Comparison of ENCODE assay signal across 8 cellular contexts in the genomic region with DNA sequence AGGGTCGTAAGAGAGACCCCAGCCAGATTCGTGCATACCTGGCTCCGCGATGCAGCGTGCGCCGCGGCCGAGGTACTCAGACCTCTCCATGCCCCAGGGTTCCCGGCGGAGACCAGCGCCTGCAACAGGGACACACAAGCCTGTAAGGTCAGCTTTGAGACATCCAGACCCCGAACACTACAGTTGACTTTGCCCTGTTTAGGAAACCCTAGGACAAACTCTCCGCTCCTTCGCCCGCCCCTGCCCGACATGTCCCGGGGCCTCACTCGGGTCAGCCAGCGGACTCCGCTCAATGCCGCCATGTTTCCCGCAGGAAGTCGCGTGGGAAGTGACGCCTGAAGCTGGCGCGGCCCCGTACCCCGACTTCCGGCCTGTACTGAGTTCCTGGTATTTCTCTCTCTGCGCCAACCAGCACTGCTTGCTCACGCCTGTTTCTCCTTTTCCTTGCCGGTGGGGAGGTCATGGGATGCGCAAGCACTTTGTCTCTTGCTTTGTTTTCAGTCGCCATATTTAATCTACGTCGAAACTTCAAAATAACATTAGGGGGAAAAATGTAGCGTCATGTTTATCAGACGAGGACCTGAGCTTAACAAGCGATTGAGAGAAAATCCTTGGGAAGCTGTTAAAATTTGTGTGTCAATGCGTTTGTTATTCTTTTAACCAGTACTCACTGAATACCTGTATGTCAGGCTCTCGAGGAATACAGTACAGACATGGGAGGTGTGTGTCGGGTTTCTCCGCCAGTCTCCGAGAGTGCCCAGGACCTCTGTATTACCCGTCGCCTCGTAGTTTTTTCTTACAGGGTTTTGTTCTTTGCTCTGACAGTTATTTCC. TPM values are rescaled to one million over a fixed set of nuclear protein-coding genes. Genes with fewer than 3 reads are reported as not detected.
DNase-seq lines count a peak whose midpoint lies in the region; ATAC-seq and TF ChIP-seq lines count a peak whose summit lies in the region.

A gene (minus strand): TSS at position 330 of the 833 bp plus-strand sequence. CDS start 28 bp downstream, at position 302.

- H4K20me1 ChIP-seq in DND-41 (ENCODE audit: insufficient read depth, low read length) (peaks cover 26% of the 10 kb centered on the region), GM23248 (ENCODE audit: insufficient read depth) (no peaks in the 10 kb centered on the region)

- peak within 1 kb of the TSS; percentile 42 to 88 for H3K4me3 ChIP-seq in DND-41 (ENCODE audit: low read depth in 1 of 2, low read length in 2 of 2)
- peak within 1 kb of the TSS; percentile 75 for H3K4me3 ChIP-seq in GM23248
- peak within 1 kb of the TSS; percentile 82 for H3K4me3 ChIP-seq in LNCaP clone FGC (ENCODE audit: low read depth, low read length)
- peak within 1 kb of the TSS; percentile 53 for H3K4me3 ChIP-seq in RWPE2 (ENCODE audit: severe bottlenecking)
- H3K4me3 ChIP-seq in fibroblast of mammary gland (ENCODE audit: control insufficient read depth, low read depth, low read length), result peak within 1 kb of the TSS; percentile 97

- H3K9me2 ChIP-seq in GM23248 (ENCODE audit: insufficient read depth), result no peaks in the 10 kb centered on the region

- peak within 1 kb of the TSS; percentile 92 for H3K4me3 Mint-ChIP-seq in activated T-helper 2 cell treated with anti-CD3 and anti-CD28 coated beads, Interferon-gamma antibody, Interleukin-2, Interleukin-4, amounts not matched to agents 10 μg/mL and 5 μg/mL and 100 μg/mL, durations not matched to agents 14 hours and 24 hours and 36 hours (ENCODE audit: low read depth)
- H3K4me3 Mint-ChIP-seq in natural killer cell, result peak within 1 kb of the TSS; percentile 99

- H3K9me3 ChIP-seq in DND-41 (ENCODE audit: insufficient read depth, low read length, severe bottlenecking) (no peaks in the 10 kb centered on the region), GM23248 (ENCODE audit: low read depth) (no peaks in the 10 kb centered on the region), RWPE2 (ENCODE audit: severe bottlenecking) (no peaks in the 10 kb centered on the region)

- H3K27me3 Mint-ChIP-seq in activated T-helper 2 cell treated with anti-CD3 and anti-CD28 coated beads, Interferon-gamma antibody, Interleukin-2, Interleukin-4, amounts not matched to agents 10 μg/mL and 5 μg/mL and 100 μg/mL, durations not matched to agents 14 hours and 24 hours and 36 hours (ENCODE audit: low read depth), result peaks cover 4% of the 10 kb centered on the region
- H3K27me3 Mint-ChIP-seq in natural killer cell (ENCODE audit: low read depth in 2 of 2), result peaks cover 0 to 6% of the 10 kb centered on the region in 2 donors

- H3K27ac Mint-ChIP-seq in activated T-helper 2 cell treated with anti-CD3 and anti-CD28 coated beads, Interferon-gamma antibody, Interleukin-2, Interleukin-4, amounts not matched to agents 10 μg/mL and 5 μg/mL and 100 μg/mL, durations not matched to agents 14 hours and 24 hours and 36 hours, result peak within 1 kb of the TSS; percentile 95
- H3K27ac Mint-ChIP-seq in natural killer cell, result peak within 1 kb of the TSS; percentile 91 to 98

- DNase-seq in DND-41 (peak; percentile 94), GM23248 (peak; percentile 97), LNCaP clone FGC (ENCODE audit: low read depth) (peak; percentile 86), RWPE2 (ENCODE audit: low spot score) (peak; percentile 86), fibroblast of mammary gland (ENCODE audit: low read depth) (peak; percentile 93), natural killer cell (peak; percentile 90)
- peak; percentile 90 for DNase-seq in activated T-helper 2 cell treated with anti-CD3 and anti-CD28 coated beads, Interferon-gamma antibody, Interleukin-2, Interleukin-4, amounts not matched to agents 10 μg/mL and 5 μg/mL and 100 μg/mL, durations not matched to agents 14 hours and 24 hours and 36 hours (ENCODE audit: low spot score)
- DNase-seq in stimulated activated naive CD4-positive, alpha-beta T cell treated with Interleukin-2 at 50 U/mL for 16 hours (lab: John Stamatoyannopoulos, UW), result peak; percentile 91

- H3F3A ChIP-seq in GM23248 (ENCODE audit: insufficient read depth), result peaks cover 11% of the 10 kb centered on the region; the same call in 1 of the 2 replicates

- H3K36me3 ChIP-seq in DND-41 (ENCODE audit: insufficient read depth, low read length), result peaks cover 39% of the 10 kb centered on the region
- peaks cover 7% of the 10 kb centered on the region; the same call in 1 of the 2 replicates for H3K36me3 ChIP-seq in GM23248 (ENCODE audit: low read depth)
- H3K36me3 ChIP-seq in RWPE2 (ENCODE audit: low read depth), result peaks cover 28% of the 10 kb centered on the region

- in situ Hi-C loops in GM23248 (cut with MboI), result no loop called here

- H3K4me2 ChIP-seq in DND-41 (ENCODE audit: insufficient read depth, low read length) (peak within 1 kb of the TSS; percentile 98), GM23248 (ENCODE audit: unreplicated experiment) (peak within 1 kb of the TSS; percentile 98)

- WGBS in GM23248 (ENCODE audit: low coverage in 1 of 2, low lambda C conversion rate in 2 of 2, missing lambda C conversion rate in 2 of 2), 2 experiments, result 6% methylated on average over 48 to 49 of the region's 49 CpGs

- ATAC-seq in DND-41 (ENCODE audit: insufficient read depth, low read depth) (peak; percentile 95), RWPE2 (ENCODE audit: low read depth) (peak; percentile 91), natural killer cell (peak; percentile 96 to 97 (median 97))

- H3K36me3 Mint-ChIP-seq in activated T-helper 2 cell treated with anti-CD3 and anti-CD28 coated beads, Interferon-gamma antibody, Interleukin-2, Interleukin-4, amounts not matched to agents 10 μg/mL and 5 μg/mL and 100 μg/mL, durations not matched to agents 14 hours and 24 hours and 36 hours (ENCODE audit: low read depth), result peaks cover 41% of the 10 kb centered on the region
- H3K36me3 Mint-ChIP-seq in natural killer cell, result peaks cover 10% of the 10 kb centered on the region

- TF ChIP-seq CTCF in DND-41 (IDR thresholded peaks at IDR 0.05; ENCODE audit: borderline replicate concordance, extremely low read depth, low read length, poor library complexity, severe bottlenecking), result no peak
- TF ChIP-seq CTCF in LNCaP clone FGC (IDR thresholded peaks at IDR 0.05; ENCODE audit: control insufficient read depth, extremely low read depth, insufficient read depth), result no peak
- no peak for TF ChIP-seq CTCF in RWPE2 (IDR thresholded peaks at IDR 0.05; ENCODE audit: poor library complexity, severe bottlenecking)
- TF ChIP-seq CTCF in fibroblast of mammary gland (conservative IDR thresholded peaks at IDR 0.05; ENCODE audit: control insufficient read depth, insufficient read depth, low read depth, low read length), result no peak
- no peak for TF ChIP-seq CTCF in natural killer cell (IDR thresholded peaks at IDR 0.05)

- H3K27me3 ChIP-seq in DND-41 (ENCODE audit: insufficient read depth, low read length, poor library complexity) (peaks cover 2% of the 10 kb centered on the region), GM23248 (replicated peaks; ENCODE audit: insufficient read depth) (no peaks in the 10 kb centered on the region), RWPE2 (ENCODE audit: insufficient read depth, poor library complexity, severe bottlenecking) (no peaks in the 10 kb centered on the region)

- H3K4me1 ChIP-seq in DND-41 (ENCODE audit: insufficient read depth, low read length), result peaks cover 29% of the 10 kb centered on the region
- H3K4me1 ChIP-seq in GM23248 (ENCODE audit: insufficient read depth), result peaks cover 6% of the 10 kb centered on the region
- H3K4me1 ChIP-seq in RWPE2 (ENCODE audit: insufficient read depth, poor library complexity, severe bottlenecking), result no peaks in the 10 kb centered on the region

- peak within 1 kb of the TSS; percentile 63 for H3K9ac ChIP-seq in DND-41 (ENCODE audit: low read depth, low read length)
- H3K9ac ChIP-seq in GM23248, result peak within 1 kb of the TSS; percentile 93

- H3K27ac ChIP-seq in DND-41 (ENCODE audit: low read length), result peak within 1 kb of the TSS; percentile 88
- peak within 1 kb of the TSS; percentile 90 for H3K27ac ChIP-seq in GM23248
- H3K27ac ChIP-seq in RWPE2 (ENCODE audit: poor library complexity, severe bottlenecking), result peak within 1 kb of the TSS; percentile 65

- no peaks in the 10 kb centered on the region for H3K9me3 Mint-ChIP-seq in activated T-helper 2 cell treated with anti-CD3 and anti-CD28 coated beads, Interferon-gamma antibody, Interleukin-2, Interleukin-4, amounts not matched to agents 10 μg/mL and 5 μg/mL and 100 μg/mL, durations not matched to agents 14 hours and 24 hours and 36 hours
- H3K9me3 Mint-ChIP-seq in natural killer cell, result no peaks in the 10 kb centered on the region

- H3K79me2 ChIP-seq in DND-41 (ENCODE audit: insufficient read depth, low read length) (peaks cover 31% of the 10 kb centered on the region), GM23248 (ENCODE audit: insufficient read depth) (peaks cover 23% of the 10 kb centered on the region)

- intact Hi-C loops in activated T-helper 2 cell treated with anti-CD3 and anti-CD28 coated beads, Interferon-gamma antibody, Interleukin-2, Interleukin-4, amounts not matched to agents 10 μg/mL and 5 μg/mL and 100 μg/mL, durations not matched to agents 14 hours and 24 hours and 36 hours (cut with micrococcal nuclease), result loop anchor here (1.0 kb wide), 1 partner anchor 12 kb away; a partner anchor contains a TSS
- intact Hi-C loops in natural killer cell (cut with micrococcal nuclease), result loop anchor here (1.0 to 5.0 kb wide), 3 partner anchors 12 to 157 kb away; a partner anchor contains a TSS

- peak within 1 kb of the TSS; percentile 81 for H2AFZ ChIP-seq in DND-41 (ENCODE audit: low read depth, low read length)
- peak within 1 kb of the TSS; percentile 85 for H2AFZ ChIP-seq in GM23248

- H3K4me1 Mint-ChIP-seq in activated T-helper 2 cell treated with anti-CD3 and anti-CD28 coated beads, Interferon-gamma antibody, Interleukin-2, Interleukin-4, amounts not matched to agents 10 μg/mL and 5 μg/mL and 100 μg/mL, durations not matched to agents 14 hours and 24 hours and 36 hours (ENCODE audit: low read depth), result peaks cover 15% of the 10 kb centered on the region
- H3K4me1 Mint-ChIP-seq in natural killer cell, result peaks cover 16 to 24% of the 10 kb centered on the region in 2 donors

RNA-seq across cellular contexts. Expression of the gene that starts here (rescaled TPM):
- 76.3 and 91.1 TPM in 2 replicates for total RNA-seq in GM23248 (2014; rRNA removed; shearing (Covaris generic))
- 75.6 and 79.5 TPM in 2 replicates for polyA plus RNA-seq in GM23248 (2016; fragmentation: Nextera tagmentation; extraction: Ambion mirVana)
- 111 and 112 TPM in 2 replicates for total RNA-seq in activated T-helper 2 cell treated with anti-CD3 and anti-CD28 coated beads, Interferon-gamma antibody, Interleukin-2, Interleukin-4, amounts not matched to agents 10 μg/mL and 5 μg/mL and 100 μg/mL, durations not matched to agents 14 hours and 24 hours and 36 hours
- total RNA-seq in natural killer cell, result 100 to 1,000 TPM; 149 to 161 (median 153) TPM

Comparison
In these comparisons a context has a peak if more than half of its experiments do, and no peak if none do; other contexts are left out.
1. Peak in every context shown above with its lines: DNase-seq, ATAC-seq, H3K4me3 ChIP-seq and H3K27ac ChIP-seq.